Comparison of ENCODE assay signal across 24 cellular contexts in the genomic region with DNA sequence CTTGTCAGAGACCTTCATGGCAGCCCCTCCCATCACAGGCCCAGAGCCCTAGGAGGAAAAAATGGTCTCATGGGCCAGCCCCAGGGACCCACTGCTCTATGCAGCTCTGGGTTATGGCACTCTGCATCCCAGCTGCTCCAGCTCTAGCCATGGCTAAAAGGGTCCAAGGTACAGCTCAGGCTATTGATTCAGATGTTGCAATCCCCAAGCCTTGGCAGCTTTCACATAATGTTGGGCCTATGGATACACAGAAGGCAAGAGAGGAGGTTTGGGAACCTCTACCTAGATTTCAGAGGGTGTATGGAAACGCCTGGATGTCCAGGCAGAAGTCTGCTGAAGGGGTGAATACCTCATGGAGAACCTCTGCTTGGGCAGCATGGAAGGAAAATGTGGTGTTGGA.
"Had no signal": no experiment of that assay in that cellular context is flagged by ENCODE, and none has a peak within 500 bp of the region (broad histone marks: within the 10 kb centered on the region; RNA-seq: fewer than 3 reads in every experiment).

No MANE protein-coding gene starts in this region.

- H3K4me3 Mint-ChIP-seq: dendritic cell treated with granulocyte-macrophage colony-stimulating factor and Interleukin-4, amounts not matched to agents 40 ng/mL and 50 ng/mL, for 4 days; effector memory CD8-positive, alpha-beta T cell; endodermal cell; mesothelial cell of epicardium; naive B cell; naive thymus-derived CD8-positive, alpha-beta T cell had no signal

- DNase-seq: colonic mucosa; cortex of kidney; effector CD8-positive, alpha-beta T cell; effector memory CD8-positive, alpha-beta T cell; endodermal cell; erythroblast; esophagus squamous epithelium; foreskin fibroblast; foreskin melanocyte; gastrocnemius medialis; heart left ventricle; hypothalamus; left cardiac atrium; left ventricle myocardium inferior; lower lobe of right lung; mesenchymal stem cell; mucosa of descending colon; naive B cell; naive thymus-derived CD8-positive, alpha-beta T cell had no signal

- H3K4me1 Mint-ChIP-seq: naive B cell; naive thymus-derived CD8-positive, alpha-beta T cell had no signal

- H3K4me3 ChIP-seq: colonic mucosa, esophagus squamous epithelium, gastrocnemius medialis, heart left ventricle, hepatocyte, left ventricle myocardium inferior, lower lobe of right lung, mucosa of descending colon had no signal

- ATAC-seq: effector memory CD8-positive, alpha-beta T cell; esophagus mucosa; gastrocnemius medialis; heart left ventricle; left cardiac atrium; lower lobe of right lung; mucosa of descending colon; naive thymus-derived CD8-positive, alpha-beta T cell had no signal

- H3K36me3 Mint-ChIP-seq: naive B cell; naive thymus-derived CD8-positive, alpha-beta T cell had no signal

- H3K36me3 ChIP-seq: colonic mucosa, esophagus squamous epithelium, gastrocnemius medialis, heart left ventricle, left ventricle myocardium inferior, lower lobe of right lung had no signal

- H3K27me3 ChIP-seq: colonic mucosa, esophagus squamous epithelium, gastrocnemius medialis, heart left ventricle, hepatocyte had no signal

- H3K27me3 Mint-ChIP-seq: dendritic cell treated with granulocyte-macrophage colony-stimulating factor and Interleukin-4, amounts not matched to agents 40 ng/mL and 50 ng/mL, for 4 days; effector memory CD8-positive, alpha-beta T cell had no signal

- H3K27ac ChIP-seq: colonic mucosa, epithelial cell of prostate, esophagus squamous epithelium, gastrocnemius medialis, heart left ventricle, hepatocyte, left ventricle myocardium inferior, lower lobe of right lung had no signal

- H3K4me1 ChIP-seq: colonic mucosa, esophagus squamous epithelium, gastrocnemius medialis, heart left ventricle, left ventricle myocardium inferior, lower lobe of right lung had no signal

- H3K27ac Mint-ChIP-seq: dendritic cell treated with granulocyte-macrophage colony-stimulating factor and Interleukin-4, amounts not matched to agents 40 ng/mL and 50 ng/mL, for 4 days; effector memory CD8-positive, alpha-beta T cell; endodermal cell; mesothelial cell of epicardium; naive B cell; naive thymus-derived CD8-positive, alpha-beta T cell had no signal

- H3K9me3 ChIP-seq: colonic mucosa, esophagus squamous epithelium, gastrocnemius medialis, heart left ventricle, left ventricle myocardium inferior, mucosa of descending colon had no signal
